ENCODE assay signal across 22 cellular contexts in the genomic region with DNA sequence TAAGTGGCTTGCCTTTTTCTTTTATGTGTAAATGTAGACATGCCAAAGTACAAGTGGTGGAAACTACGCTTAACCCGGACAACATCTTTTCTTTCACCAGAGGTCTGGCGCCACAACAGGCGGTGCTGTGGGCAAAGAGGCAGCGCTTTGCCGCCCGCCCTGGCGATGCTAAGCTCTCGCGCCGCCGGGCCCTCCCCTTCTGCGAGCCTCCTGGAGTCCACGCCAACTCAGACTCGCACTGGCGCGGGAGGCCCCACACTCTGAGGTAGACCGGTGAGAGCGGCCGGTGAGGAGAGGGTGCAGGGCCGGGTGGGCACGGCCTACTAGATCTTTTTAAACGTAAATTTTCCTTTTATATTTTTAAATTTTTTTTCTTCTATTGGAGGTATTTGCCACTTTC.
"Had no signal": no experiment of that assay in that cellular context is flagged by ENCODE, and none has a peak within 500 bp of the region (broad histone marks: within the 10 kb centered on the region; RNA-seq: fewer than 3 reads in every experiment).

No MANE protein-coding gene starts in this region.

- ATAC-seq: K562 had no signal

- DNase-seq: Kasumi-1, MM.1S, NCI-H1092 treated with DMSO at 0.1 percent for 48 hours, NCI-H1436, NCI-H187, NCI-H2029, NCI-H2081 treated with DMSO at 0.1 percent for 48 hours, NCI-H2171, NCI-H226, NCI-H446, NCI-H510A, NCI-H524 treated with DMSO at 0.1 percent for 48 hours, NCI-H69, NCI-H774, Right ventricle myocardium superior, RPMI8226, SIG-M5 had no signal

- H3K27me3 ChIP-seq: SJSA1 had no signal

- H3K9me3 ChIP-seq: SJSA1 had no signal

- H3K4me3 ChIP-seq: K562, SJSA1, SK-N-MC had no signal

- H3K4me1 ChIP-seq: SJSA1 had no signal

- H3K36me3 ChIP-seq: SJSA1 had no signal

- H3K27ac ChIP-seq: HL-60, KMS-11, SJSA1, SK-N-MC had no signal
